Comparison of ENCODE assay signal across 1 cellular context in genomic region chr1:157849229-157849875, GRCh38.
TF ChIP-seq lines count a peak whose summit lies in the region.

No MANE protein-coding gene starts in this region.

TF ChIP-seq in GM23338, 12 proteins besides CTCF, POLR2A, EP300 and RAD21 (continued from another document):
- TF ChIP-seq ETS1 (IDR thresholded peaks at IDR 0.05): no peak
- TF ChIP-seq ZNF331 (CRISPR knock-in tag; IDR thresholded peaks at IDR 0.05; ENCODE audit: low read depth): no peak
- TF ChIP-seq ZNF114 (CRISPR knock-in tag; IDR thresholded peaks at IDR 0.05): no peak
- TF ChIP-seq POLR2AphosphoS5 (IDR thresholded peaks at IDR 0.05; ENCODE audit: low read depth): no peak
- no peak for TF ChIP-seq NANOG (IDR thresholded peaks at IDR 0.05; ENCODE audit: borderline replicate concordance)
- TF ChIP-seq REST (IDR thresholded peaks at IDR 0.05; ENCODE audit: unreplicated experiment): no peak
